ENCODE assay signal across 8 cellular contexts in genomic region chr18:42274488-42275137, GRCh38.
DNase-seq lines count a peak whose midpoint lies in the region; ATAC-seq lines count a peak whose summit lies in the region.

No MANE protein-coding gene starts in this region.

- H3K9me3 ChIP-seq in SJCRH30 (replicated peaks): no peaks in the 10 kb centered on the region

- in situ Hi-C loops in KBM-7 (cut with MboI; ENCODE audit: low pct_unique_long_range_greater_than_20kb, low sequenced_read_pairs): no loop called here

- H3K27me3 ChIP-seq in SJCRH30: no peaks in the 10 kb centered on the region

- DNase-seq in GM03348 (ENCODE audit: low spot score): peak; percentile 9
- peak; percentile 22 to 51 for DNase-seq in SJCRH30
- peak; percentile 42 for DNase-seq in kidney tubule cell (ENCODE audit: low spot score)
- DNase-seq in activated CD4-positive, alpha-beta T cell treated with anti-CD3 and anti-CD28 coated beads for 48 hours: no peak
- no peak for DNase-seq in NCI-H1048 (lab: John Stamatoyannopoulos, UW)
- DNase-seq in KBM-7: no peak

- no peak overlapping the region for H3K4me3 ChIP-seq in SJCRH30

- ATAC-seq in HG02798 (IDR thresholded peaks at IDR 0.05; ENCODE audit: poor library complexity, unreplicated experiment): peak; percentile 65
- no peak for ATAC-seq in HG03025 (IDR thresholded peaks at IDR 0.05; ENCODE audit: low FRiP score, unreplicated experiment)

- no peaks in the 10 kb centered on the region for H3K4me1 ChIP-seq in SJCRH30

- H3K36me3 ChIP-seq in SJCRH30: no peaks in the 10 kb centered on the region

- no peak overlapping the region for H3K27ac ChIP-seq in SJCRH30

Comparison
In these comparisons a context has a peak if more than half of its experiments do, and no peak if none do; other contexts are left out.
1. DNase-seq: peak in GM03348 (single experiment), SJCRH30 (2 of 2) and kidney tubule cell (single experiment); none in activated CD4-positive, alpha-beta T cell treated with anti-CD3 and anti-CD28 coated beads for 48 hours (single experiment), NCI-H1048 (single experiment) and KBM-7 (single experiment).